ENCODE assay signal across 8 cellular contexts in the genomic region with DNA sequence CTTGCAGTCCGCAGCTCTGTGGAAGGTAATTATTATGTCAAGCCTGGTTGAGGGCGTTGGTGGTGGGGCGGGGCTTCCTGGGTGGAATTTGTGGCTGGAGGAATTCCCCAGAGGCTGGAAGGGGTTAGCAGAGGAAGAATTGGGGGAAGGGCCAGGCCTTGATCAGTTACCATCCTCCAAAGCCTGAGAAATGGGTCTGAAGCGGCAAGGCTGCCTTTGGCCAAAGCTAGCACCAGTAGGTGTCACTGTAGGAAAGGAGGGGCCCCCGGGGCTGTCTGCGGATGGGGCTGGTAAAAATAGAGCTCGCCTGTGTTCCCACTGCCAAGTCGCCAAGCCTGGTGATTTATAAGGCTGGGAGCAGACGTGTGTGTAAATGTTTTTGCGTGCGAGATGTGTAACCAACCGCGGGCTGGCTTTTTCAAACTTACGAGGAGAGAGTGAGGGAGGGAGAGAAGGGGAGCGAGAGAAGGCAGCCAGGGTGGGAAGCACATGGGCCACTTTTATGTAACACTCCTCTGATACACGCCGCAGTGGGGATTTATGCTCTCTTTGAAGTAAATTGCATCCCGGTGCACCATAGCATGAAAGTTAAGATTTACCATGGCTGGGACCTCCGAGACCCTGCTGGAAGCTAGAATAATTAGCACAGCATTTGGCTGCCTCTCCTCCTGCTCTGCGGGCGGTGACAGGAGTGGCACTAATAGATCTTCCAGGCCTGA.
DNase-seq lines count a peak whose midpoint lies in the region; ATAC-seq, FAIRE-seq and TF ChIP-seq lines count a peak whose summit lies in the region.

No MANE protein-coding gene starts in this region.

- H3K9me3 ChIP-seq in left ventricle myocardium inferior (replicated peaks) (no peaks in the 10 kb centered on the region), prostate gland (no peaks in the 10 kb centered on the region)

- peak; percentile 77 for DNase-seq in Caki2 (ENCODE audit: low read depth)
- DNase-seq in HTR-8/SVneo (ENCODE audit: insufficient read length, low spot score) = peak; percentile 56
- peak; percentile 44 for DNase-seq in SKM-1 (lab: John Stamatoyannopoulos, UW; ENCODE audit: unreplicated experiment)
- peak; percentile 1 for DNase-seq in activated naive CD8-positive, alpha-beta T cell treated with anti-CD3 and anti-CD28 coated beads, Interleukin-2, amount 50 U/mL, for 16 hours (ENCODE audit: low read depth, low spot score)
- peak; percentile 69 for DNase-seq in left ventricle myocardium inferior
- DNase-seq in prostate gland (ENCODE audit: low spot score) = peak; percentile 83
- DNase-seq in DMS79 treated with DMSO at 0.1 percent for 48 hours (lab: John Stamatoyannopoulos, UW) = no peak

- TF ChIP-seq CTCF in left ventricle myocardium inferior (IDR thresholded peaks at IDR 0.05; ENCODE audit: borderline replicate concordance) = peak; percentile 64
- peak; percentile 20 to 71 (median 62) for TF ChIP-seq CTCF in prostate gland (IDR thresholded peaks at IDR 0.05)

- ATAC-seq in HG02870 (IDR thresholded peaks at IDR 0.05; ENCODE audit: unreplicated experiment) = no peak

- in situ Hi-C loops in Caki2 (cut with HindIII; ENCODE audit: low pct_unique_long_range_greater_than_20kb, low sequenced_read_pairs) = no loop called here

- peak overlapping the region; percentile 30 for H3K27ac ChIP-seq in left ventricle myocardium inferior (replicated peaks)
- peak overlapping the region in 1 of 2 donors; percentile 31 for H3K27ac ChIP-seq in prostate gland

- H3K36me3 ChIP-seq in left ventricle myocardium inferior (no peaks in the 10 kb centered on the region), prostate gland (no peaks in the 10 kb centered on the region)

- peaks cover 20% of the 10 kb centered on the region for H3K4me1 ChIP-seq in left ventricle myocardium inferior
- H3K4me1 ChIP-seq in prostate gland (replicated peaks) = peaks cover 4% of the 10 kb centered on the region

- no peak for TF ChIP-seq POLR2A in prostate gland (IDR thresholded peaks at IDR 0.05)

- no peaks in the 10 kb centered on the region for H3K27me3 ChIP-seq in left ventricle myocardium inferior (ENCODE audit: low read depth)
- no peaks in the 10 kb centered on the region for H3K27me3 ChIP-seq in prostate gland (replicated peaks; ENCODE audit: insufficient read depth)

- 4% methylated on average over 17 of the region's 21 CpGs for WGBS in prostate gland

- peak; percentile 65 for FAIRE-seq in HTR-8/SVneo (lab: Jason Lieb, UNC)

- intact Hi-C loops in left ventricle myocardium inferior (cut with micrococcal nuclease) (loop anchor here (10.0 kb wide), 1 partner anchor 84 kb away; no protein-coding TSS in a partner anchor), prostate gland (cut with DNase I) (loop anchor here (10.0 kb wide), 4 partner anchors 174 to 444 kb away; no protein-coding TSS in a partner anchor)

- H3K4me3 ChIP-seq in left ventricle myocardium inferior (no peak overlapping the region), prostate gland (no peak overlapping the region)
